Comparison of ENCODE assay signal across 14 cellular contexts in genomic region chr21:35343046-35343816, GRCh38.
A peak's percentile ranks its signal among the peaks of the same experiment; 100 is the strongest.
DNase-seq lines count a peak whose midpoint lies in the region; ATAC-seq and TF ChIP-seq lines count a peak whose summit lies in the region.
"Had no signal": no experiment of that assay in that cellular context is flagged by ENCODE, and none has a peak within 500 bp of the region (broad histone marks: within the 10 kb centered on the region; RNA-seq: fewer than 3 reads in every experiment).

No MANE protein-coding gene starts in this region.

- H2AFZ ChIP-seq in trophoblast cell (ENCODE audit: insufficient read depth, low read length, poor library complexity), result no peak overlapping the region

- H3K9me3 ChIP-seq in HEK293 (ENCODE audit: control insufficient read depth, insufficient read depth, low read depth, low read length), result no peaks in the 10 kb centered on the region
- H3K9me3 ChIP-seq in T-helper 17 cell (ENCODE audit: control insufficient read depth, low read length, poor library complexity, severe bottlenecking), result no peaks in the 10 kb centered on the region
- no peaks in the 10 kb centered on the region for H3K9me3 ChIP-seq in trophoblast cell (ENCODE audit: insufficient read depth, low read depth, low read length)
- H3K9me3 ChIP-seq: A549, thoracic aorta had no signal

- ATAC-seq in T-helper 17 cell, result peak; percentile 60
- ATAC-seq: A549 had no signal

- H2BK12ac ChIP-seq in trophoblast cell (ENCODE audit: low read length), result no peak overlapping the region

- H2BK120ac ChIP-seq in trophoblast cell (ENCODE audit: insufficient read depth, low read length, poor library complexity), result no peak overlapping the region

- peaks cover 5% of the 10 kb centered on the region for H3K27me3 Mint-ChIP-seq in T-helper 17 cell

- no peak overlapping the region for H4K91ac ChIP-seq in trophoblast cell (ENCODE audit: low read depth, low read length)

- CTCF ChIA-PET in HEK293 (lab: Yijun Ruan, JAX), result no interaction called here

- H3K27ac ChIP-seq in HEK293 (ENCODE audit: extremely low read depth, low read depth, low read length) (no peak overlapping the region), trophoblast cell (ENCODE audit: low read depth, low read length) (no peak overlapping the region)
- H3K27ac ChIP-seq: A549, coronary artery, thoracic aorta, WERI-Rb-1 had no signal

- no peak overlapping the region for H3K18ac ChIP-seq in trophoblast cell (ENCODE audit: low read length)

- H3K79me1 ChIP-seq in trophoblast cell (ENCODE audit: low read length), result no peaks in the 10 kb centered on the region

- no peak overlapping the region for H3K4me2 ChIP-seq in trophoblast cell (ENCODE audit: low read length)
- H3K4me2 ChIP-seq: A549 had no signal

- no peak overlapping the region for H2AK5ac ChIP-seq in trophoblast cell (ENCODE audit: low read length)

- H3K36me3 Mint-ChIP-seq in T-helper 17 cell (ENCODE audit: low read depth), result no peaks in the 10 kb centered on the region

- TF ChIP-seq CTCF in HEK293 (tag by site-specific recombination; IDR thresholded peaks at IDR 0.05) (no peak), fibroblast of the aortic adventitia (IDR thresholded peaks at IDR 0.05; ENCODE audit: insufficient read depth, low read length) (no peak)

- H3K4me3 ChIP-seq in HEK293 (ENCODE audit: low read depth, low read length), result no peak overlapping the region
- no peak overlapping the region for H3K4me3 ChIP-seq in fibroblast of the aortic adventitia (ENCODE audit: low read depth, low read length)
- H3K4me3 ChIP-seq in trophoblast cell (ENCODE audit: low read depth, low read length), result no peak overlapping the region
- H3K4me3 ChIP-seq: A549, coronary artery, thoracic aorta had no signal

- H3K79me2 ChIP-seq in trophoblast cell (ENCODE audit: control insufficient read depth, insufficient read depth, low read length, poor library complexity), result no peaks in the 10 kb centered on the region

- H3K4me1 Mint-ChIP-seq in T-helper 17 cell, result peaks cover 14% of the 10 kb centered on the region

- H3K4me1 ChIP-seq in HEK293 (ENCODE audit: control insufficient read depth, insufficient read depth, low read length) (no peaks in the 10 kb centered on the region), trophoblast cell (ENCODE audit: control insufficient read depth in 1 of 2, insufficient read depth in 2 of 2, low read length in 2 of 2) (no peaks in the 10 kb centered on the region)
- H3K4me1 ChIP-seq: A549 had no signal

- no peak overlapping the region for H4K8ac ChIP-seq in trophoblast cell (ENCODE audit: low read depth, low read length)

- H3K4me3 Mint-ChIP-seq in T-helper 17 cell, result peak overlapping the region; percentile 88

- H3K27ac Mint-ChIP-seq in T-helper 17 cell, result peak overlapping the region; percentile 76

- H3K4ac ChIP-seq in trophoblast cell (ENCODE audit: low read depth, low read length), result no peak overlapping the region

- WGBS in trophoblast cell (ENCODE audit: extremely low coverage, insufficient coverage, insufficient read length), result no CpG with 5 or more reads among the region's 6 CpGs

- H3K23ac ChIP-seq in trophoblast cell (ENCODE audit: low read length), result no peak overlapping the region

- no peak overlapping the region for H3K9ac ChIP-seq in trophoblast cell (ENCODE audit: low read length)

- H3K36me3 ChIP-seq in HEK293 (ENCODE audit: control insufficient read depth in 2 of 2, insufficient read depth in 1 of 2, low read length in 2 of 2) (no peaks in the 10 kb centered on the region), trophoblast cell (ENCODE audit: control insufficient read depth in 1 of 2, insufficient read depth in 2 of 2, low read length in 2 of 2) (no peaks in the 10 kb centered on the region)
- H3K36me3 ChIP-seq: thoracic aorta, WERI-Rb-1 had no signal

- H4K12ac ChIP-seq in trophoblast cell (ENCODE audit: low read depth, low read length), result no peak overlapping the region

- no peak overlapping the region for H2BK5ac ChIP-seq in trophoblast cell (ENCODE audit: low read depth, low read length, poor library complexity)

- DNase-seq in activated CD4-positive, alpha-beta T cell treated with anti-CD3 and anti-CD28 coated beads for 48 hours, result peak; percentile 27
- DNase-seq in activated CD4-positive, alpha-beta T cell treated with anti-CD3 and anti-CD28 coated beads, Interleukin-2, amount 50 U/mL, for 4 hours, result no peak
- no peak for DNase-seq in T-helper 17 cell
- peak; percentile 65 for DNase-seq in fibroblast of the aortic adventitia (ENCODE audit: low read depth)
- DNase-seq in NCI-H146 treated with DMSO at 0.1 percent for 48 hours (lab: John Stamatoyannopoulos, UW; ENCODE audit: unreplicated experiment), result no peak
- no peak for DNase-seq in NCI-H1092 (lab: John Stamatoyannopoulos, UW)
- DNase-seq in trophoblast cell, result no peak
- DNase-seq: foreskin fibroblast, NCI-H510A, WERI-Rb-1 had no signal

- no peaks in the 10 kb centered on the region for H3K27me3 ChIP-seq in trophoblast cell (ENCODE audit: insufficient read depth, low read length)

- POLR2A ChIA-PET in HEK293 (lab: Yijun Ruan, JAX), result no interaction called here

- H3K14ac ChIP-seq in trophoblast cell (ENCODE audit: low read length), result no peak overlapping the region

TF ChIP-seq in HEK293, 187 proteins besides CTCF, POLR2A, EP300 and RAD21:
- TF ChIP-seq PRDM6 (tag by site-specific recombination; IDR thresholded peaks at IDR 0.05) (no peak), ZNF10 (tag by site-specific recombination; IDR thresholded peaks at IDR 0.05) (peak; percentile 34; the same call in 1 of the 2 replicates), PRDM1 (tag by site-specific recombination; IDR thresholded peaks at IDR 0.05) (no peak), ZNF362 (tag by site-specific recombination; IDR thresholded peaks at IDR 0.05) (no peak), ZNF473 (tag by site-specific recombination; IDR thresholded peaks at IDR 0.05) (no peak), ZFP37 (tag by site-specific recombination; IDR thresholded peaks at IDR 0.05) (no peak), ZBTB26 (tag by site-specific recombination; optimal IDR thresholded peaks at IDR 0.05) (no peak)

Comparison
In these comparisons a context has a peak if more than half of its experiments do, and no peak if none do; other contexts are left out.
1. DNase-seq: peak in activated CD4-positive, alpha-beta T cell treated with anti-CD3 and anti-CD28 coated beads for 48 hours (single experiment) and fibroblast of the aortic adventitia (single experiment); none in activated CD4-positive, alpha-beta T cell treated with anti-CD3 and anti-CD28 coated beads, Interleukin-2, amount 50 U/mL, for 4 hours (0 of 2), T-helper 17 cell (0 of 3), NCI-H146 treated with DMSO at 0.1 percent for 48 hours (single experiment), NCI-H1092 (single experiment) and trophoblast cell (0 of 2).